26 cellular contexts compared by ENCODE assay signal in the genomic region with DNA sequence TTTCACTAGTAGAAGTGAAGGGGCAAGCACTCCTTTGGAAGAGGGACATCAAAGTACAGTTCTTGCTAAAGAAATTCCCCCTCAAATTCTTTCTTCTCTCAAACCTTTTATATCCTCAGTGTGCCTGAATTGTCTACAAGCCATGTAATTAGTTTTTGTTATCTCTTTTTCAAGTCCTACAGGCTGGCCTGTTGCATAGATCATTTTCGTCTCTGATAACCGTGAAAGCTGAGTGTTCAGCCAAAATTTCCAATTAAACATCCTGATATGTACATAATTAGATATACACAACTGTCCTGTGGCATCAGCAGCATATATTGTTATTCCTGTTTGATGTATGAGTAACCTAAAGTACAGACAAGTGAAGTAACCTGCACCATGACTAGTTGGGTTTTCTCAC.
"Had no signal": no experiment of that assay in that cellular context is flagged by ENCODE, and none has a peak within 500 bp of the region (broad histone marks: within the 10 kb centered on the region; RNA-seq: fewer than 3 reads in every experiment).

No MANE protein-coding gene starts in this region.

- H3K27me3 ChIP-seq: stomach, suprapubic skin, testis, thyroid gland, tibial artery, tibial nerve, transverse colon, upper lobe of left lung, upper lobe of right lung, uterus, vagina had no signal

- H3K9me3 ChIP-seq: stomach, suprapubic skin, testis, thoracic aorta, thyroid gland, tibial artery, tibial nerve, transverse colon, upper lobe of left lung, upper lobe of right lung, uterus, vagina had no signal

- H3K4me3 ChIP-seq: stomach, suprapubic skin, testis, thoracic aorta, thyroid gland, tibial artery, tibial nerve, transverse colon, upper lobe of left lung, upper lobe of right lung, uterus, vagina had no signal

- DNase-seq: stimulated activated CD4-positive, alpha-beta T cell treated with anti-CD3 and anti-CD28 coated beads, Interleukin-2, amount 100 ng/mL, for 48 hours; stimulated activated CD4-positive, alpha-beta T cell treated with anti-CD3 and anti-CD28 coated beads, Interleukin-4, amount 100 ng/mL, for 1 hour; stimulated activated CD4-positive, alpha-beta T cell treated with anti-CD3 and anti-CD28 coated beads, Interleukin-4, amount 100 ng/mL, for 24 hours; stimulated activated CD4-positive, alpha-beta T cell treated with anti-CD3 and anti-CD28 coated beads, Interleukin-4, amount 100 ng/mL, for 4 hours; stimulated activated CD8-positive, alpha-beta memory T cell treated with anti-CD3 and anti-CD28 coated beads, Interleukin-4, amount 100 ng/mL, for 48 hours; stimulated activated naive B cell treated with anti-CD40 and anti-IgM and Interleukin-4, amounts not matched to agents 10 μg/mL and 1 μg/mL and 100 μg/mL, for 72 hours; stimulated activated naive CD4-positive, alpha-beta T cell; stimulated activated naive CD4-positive, alpha-beta T cell treated with Interleukin-2 at 50 U/mL for 16 hours; stimulated activated naive CD8-positive, alpha-beta T cell treated with anti-CD3 and anti-CD28 coated beads, Interleukin-15, amount 100 ng/mL, for 72 hours; stimulated activated naive CD8-positive, alpha-beta T cell treated with anti-CD3 and anti-CD28 coated beads, Interleukin-15, Interleukin-2, amounts not matched to agents 100 U/mL and 50 U/mL, for 24 hours; stomach; substantia nigra; testis; thyroid gland; tibial artery; transverse colon; trophoblast cell; upper lobe of left lung; upper lobe of right lung; uterus had no signal

- H3K27ac ChIP-seq: stomach, suprapubic skin, testis, thoracic aorta, thyroid gland, tibial artery, tibial nerve, transverse colon, upper lobe of left lung, upper lobe of right lung, uterus, vagina had no signal

- H3K4me1 ChIP-seq: stomach, suprapubic skin, testis, thyroid gland, tibial artery, tibial nerve, transverse colon, upper lobe of left lung, upper lobe of right lung, uterus, vagina had no signal

- ATAC-seq: stimulated activated effector memory CD8-positive, alpha-beta T cell treated with anti-CD3 and anti-CD28 coated beads, Interleukin-12 subunit alpha, Interleukin-12 subunit beta, amount 100 ng/mL, for 72 hours; stimulated activated memory B cell treated with anti-CD40 and anti-IgM and Interleukin-4, amounts not matched to agents 10 μg/mL and 1 μg/mL and 100 μg/mL, for 72 hours; stimulated activated naive B cell treated with anti-CD40 and anti-IgM and Interleukin-4, amounts not matched to agents 10 μg/mL and 1 μg/mL and 100 μg/mL, for 72 hours; stimulated activated naive CD8-positive, alpha-beta T cell treated with anti-CD3 and anti-CD28 coated beads, Interleukin-15, amount 100 ng/mL, for 72 hours; stimulated activated naive CD8-positive, alpha-beta T cell treated with anti-CD3 and anti-CD28 coated beads, Interleukin-15, Interleukin-2, amounts not matched to agents 100 U/mL and 50 U/mL, for 24 hours; upper lobe of right lung had no signal

- H3K36me3 ChIP-seq: stomach, suprapubic skin, thoracic aorta, thyroid gland, tibial artery, tibial nerve, transverse colon, upper lobe of left lung, upper lobe of right lung, uterus, vagina had no signal
